Comparison of ENCODE assay signal across 9 cellular contexts in the genomic region with DNA sequence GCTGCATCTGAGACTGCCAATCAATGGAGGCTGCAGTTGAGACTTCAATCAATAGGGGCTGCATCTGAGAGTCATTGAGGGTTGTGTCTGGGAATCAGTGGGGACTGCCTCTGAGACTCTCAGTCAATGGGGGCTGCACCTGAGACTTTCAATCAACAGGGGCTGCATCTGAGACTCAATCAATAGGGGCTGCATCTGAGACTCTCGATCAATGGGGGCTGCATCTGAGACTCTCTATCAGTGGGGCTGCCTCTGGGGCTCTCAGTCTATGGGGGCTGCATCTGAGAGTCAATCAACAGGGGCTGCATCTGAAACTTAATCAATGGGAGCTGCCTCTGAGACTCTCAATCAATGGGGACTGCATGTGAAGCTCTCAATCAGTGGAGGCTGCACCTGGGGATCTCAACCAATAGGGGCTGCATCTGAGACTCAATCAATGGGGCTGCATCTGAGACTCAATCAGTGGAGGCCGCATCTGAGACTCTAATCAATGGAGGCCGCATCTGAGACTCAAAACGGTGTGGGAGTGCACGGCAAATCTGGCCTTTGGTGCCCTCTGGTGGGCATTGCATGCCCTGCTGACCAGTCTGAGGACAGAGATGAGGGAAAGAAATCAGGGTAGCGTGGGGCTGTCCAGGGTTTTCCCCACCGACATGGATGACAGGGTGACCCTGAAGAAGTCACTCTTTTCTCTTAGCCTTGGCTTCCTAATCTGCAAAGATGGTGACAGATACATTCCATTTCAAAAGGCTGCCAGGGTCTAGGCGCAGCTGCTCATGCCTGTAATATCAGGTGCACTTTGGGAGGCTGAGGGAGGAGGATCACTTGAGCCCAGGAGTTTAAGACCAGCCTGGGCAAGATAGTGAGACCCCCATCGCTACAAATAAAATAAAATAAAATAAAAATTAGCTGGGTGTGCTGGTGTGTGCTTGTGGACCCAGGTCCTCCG. TPM values are rescaled to one million over a fixed set of nuclear protein-coding genes. Genes with fewer than 3 reads are reported as not detected.
DNase-seq lines count a peak whose midpoint lies in the region; ATAC-seq and TF ChIP-seq lines count a peak whose summit lies in the region.
"Had no signal": no experiment of that assay in that cellular context is flagged by ENCODE, and none has a peak within 500 bp of the region (broad histone marks: within the 10 kb centered on the region; RNA-seq: fewer than 3 reads in every experiment).

No MANE protein-coding gene starts in this region.

- H3K27ac ChIP-seq in Peyer's patch, result no peak overlapping the region
- H3K27ac ChIP-seq in foreskin keratinocyte, result no peak overlapping the region
- no peak overlapping the region for H3K27ac ChIP-seq in testis
- H3K27ac ChIP-seq: skin epidermis had no signal

- H3K4me1 ChIP-seq in Peyer's patch (no peaks in the 10 kb centered on the region), foreskin keratinocyte (no peaks in the 10 kb centered on the region), testis (no peaks in the 10 kb centered on the region)

- intact Hi-C loops in testis (cut with DNase I; ENCODE audit: low total_unique reads), result loop anchor here (10.0 kb wide), 1 partner anchor 188 kb away; no protein-coding TSS in a partner anchor

- ATAC-seq in foreskin keratinocyte, result peak; percentile 70

- TF ChIP-seq CTCF in Peyer's patch (IDR thresholded peaks at IDR 0.05) (peak; percentile 78 to 95 (median 91)), foreskin keratinocyte (conservative IDR thresholded peaks at IDR 0.05) (peak; percentile 96), testis (IDR thresholded peaks at IDR 0.05) (peak; percentile 83 to 89 (median 83))

- H3K4me3 ChIP-seq in Peyer's patch, result no peak overlapping the region
- no peak overlapping the region for H3K4me3 ChIP-seq in testis
- H3K4me3 ChIP-seq: skin epidermis had no signal

- H3K27me3 ChIP-seq in Peyer's patch (no peaks in the 10 kb centered on the region), foreskin keratinocyte (peaks cover 22% of the 10 kb centered on the region), testis (no peaks in the 10 kb centered on the region)

- DNase-seq in SKM-1 (lab: John Stamatoyannopoulos, UW; ENCODE audit: unreplicated experiment) (peak; percentile 7), SKM-1 treated with dmso at 0.1 percent for 144 hours (lab: John Stamatoyannopoulos, UW; ENCODE audit: unreplicated experiment) (no peak), HT-29 (ENCODE audit: low spot score) (peak; percentile 79), Peyer's patch (peak; percentile 65 to 89 (median 85)), foreskin keratinocyte (peak in 1 of 2 donors; percentile 33), occipital lobe (lab: John Stamatoyannopoulos, UW) (peak; percentile 29), testis (peak; percentile 86)
- peak; percentile 56 to 59 for DNase-seq in activated T-helper 1 cell treated with anti-CD3 and anti-CD28 coated beads, Interleukin-2, amount 50 U/mL, for 16 hours (ENCODE audit: low read depth in 1 of 2, low spot score in 1 of 2)

- H3K9me3 ChIP-seq in Peyer's patch (no peaks in the 10 kb centered on the region), testis (no peaks in the 10 kb centered on the region)

- WGBS in testis, 2 donors, result 31 to 53% methylated on average over 6 to 10 of the region's 10 CpGs

- no peaks in the 10 kb centered on the region for H3K36me3 ChIP-seq in Peyer's patch
- H3K36me3 ChIP-seq in testis (ENCODE audit: low read depth, missing control alignments), result no peaks in the 10 kb centered on the region

- TF ChIP-seq POLR2A in Peyer's patch (IDR thresholded peaks at IDR 0.05), result no peak
- no peak for TF ChIP-seq POLR2A in testis (IDR thresholded peaks at IDR 0.05)

RNA-seq across cellular contexts. Expression of gene EIF5, which starts 41.3 kb away (rescaled TPM):
- total RNA-seq in HT-29 (2014; rRNA removed; shearing (Covaris generic)), result 63.7 and 68.0 TPM in 2 replicates
- total RNA-seq in Peyer's patch (100 to 1,000 TPM; 176 to 226 (median 217) TPM), foreskin keratinocyte (192 and 193 TPM in 2 replicates), occipital lobe (122 TPM), testis (100 to 1,000 TPM; 308 to 309 TPM)
- polyA plus RNA-seq in foreskin keratinocyte (73.6 and 83.6 TPM in 2 replicates), testis (ENCODE audit: insufficient read depth, low read depth, low replicate concordance) (366 TPM)
